17 cellular contexts compared by ENCODE assay signal in genomic region chr6:170132561-170132991, GRCh38.
DNase-seq lines count a peak whose midpoint lies in the region; ATAC-seq and TF ChIP-seq lines count a peak whose summit lies in the region.
"Had no signal": no experiment of that assay in that cellular context is flagged by ENCODE, and none has a peak within 500 bp of the region (broad histone marks: within the 10 kb centered on the region; RNA-seq: fewer than 3 reads in every experiment).

No MANE protein-coding gene starts in this region.

- H3K9me3 Mint-ChIP-seq in activated CD4-positive, alpha-beta memory T cell treated with anti-CD3 and anti-CD28 coated beads for 36 hours = no peaks in the 10 kb centered on the region
- no peaks in the 10 kb centered on the region for H3K9me3 Mint-ChIP-seq in activated CD4-positive, alpha-beta memory T cell treated with anti-CD3 and anti-CD28 coated beads, Interleukin-2, amount 10 ng/mL, durations not matched to agents 7 days and 5 days
- H3K9me3 Mint-ChIP-seq in type B pancreatic cell = no peaks in the 10 kb centered on the region

- H3K27me3 ChIP-seq in osteoblast (ENCODE audit: insufficient read depth, low read length) = no peaks in the 10 kb centered on the region
- no peaks in the 10 kb centered on the region for H3K27me3 ChIP-seq in Karpas-422 (ENCODE audit: low read length)
- H3K27me3 ChIP-seq: BLaER1 treated with 17β-estradiol and CSF1 and Interleukin-3, amounts not matched to agents 10 nM and 100 nM had no signal

- TF ChIP-seq CTCF in osteoblast (IDR thresholded peaks at IDR 0.05; ENCODE audit: extremely low read depth, low read depth, low read length) (no peak), type B pancreatic cell (conservative IDR thresholded peaks at IDR 0.05) (no peak)

- H3K79me2 ChIP-seq in osteoblast (ENCODE audit: insufficient read depth, low read length) (no peaks in the 10 kb centered on the region), Karpas-422 (ENCODE audit: low read length) (no peaks in the 10 kb centered on the region)

- H3K4me2 ChIP-seq in osteoblast (ENCODE audit: insufficient read depth, low read length) = no peak overlapping the region
- H3K4me2 ChIP-seq in Karpas-422 (ENCODE audit: low read depth, low read length, poor library complexity, severe bottlenecking) = no peak overlapping the region

- POLR2A ChIA-PET in activated CD4-positive, alpha-beta memory T cell treated with anti-CD3 and anti-CD28 coated beads for 36 hours (lab: Charles Lee) = no interaction called here
- POLR2A ChIA-PET in activated CD4-positive, alpha-beta memory T cell treated with anti-CD3 and anti-CD28 coated beads, Interleukin-2, amount 10 ng/mL, durations not matched to agents 7 days and 5 days (lab: Charles Lee) = no interaction called here

- intact Hi-C loops in activated CD4-positive, alpha-beta memory T cell treated with anti-CD3 and anti-CD28 coated beads for 36 hours (cut with micrococcal nuclease) = no loop called here

- no peaks in the 10 kb centered on the region for H3K4me1 Mint-ChIP-seq in activated CD4-positive, alpha-beta memory T cell treated with anti-CD3 and anti-CD28 coated beads for 36 hours (ENCODE audit: low read depth)
- H3K4me1 Mint-ChIP-seq in activated CD4-positive, alpha-beta memory T cell treated with anti-CD3 and anti-CD28 coated beads, Interleukin-2, amount 10 ng/mL, durations not matched to agents 7 days and 5 days = no peaks in the 10 kb centered on the region
- peaks cover 16% of the 10 kb centered on the region for H3K4me1 Mint-ChIP-seq in type B pancreatic cell (ENCODE audit: unreplicated experiment)

- no peak overlapping the region for H3K4me3 Mint-ChIP-seq in activated CD4-positive, alpha-beta memory T cell treated with anti-CD3 and anti-CD28 coated beads for 36 hours
- H3K4me3 Mint-ChIP-seq in activated CD4-positive, alpha-beta memory T cell treated with anti-CD3 and anti-CD28 coated beads, Interleukin-2, amount 10 ng/mL, durations not matched to agents 7 days and 5 days = no peak overlapping the region
- no peak overlapping the region for H3K4me3 Mint-ChIP-seq in type B pancreatic cell

- no peaks in the 10 kb centered on the region for H3K36me3 Mint-ChIP-seq in activated CD4-positive, alpha-beta memory T cell treated with anti-CD3 and anti-CD28 coated beads for 36 hours
- no peaks in the 10 kb centered on the region for H3K36me3 Mint-ChIP-seq in activated CD4-positive, alpha-beta memory T cell treated with anti-CD3 and anti-CD28 coated beads, Interleukin-2, amount 10 ng/mL, durations not matched to agents 7 days and 5 days (ENCODE audit: low read depth)
- no peaks in the 10 kb centered on the region for H3K36me3 Mint-ChIP-seq in type B pancreatic cell

- H3K36me3 ChIP-seq in osteoblast (ENCODE audit: insufficient read depth, low read length) (no peaks in the 10 kb centered on the region), Karpas-422 (ENCODE audit: insufficient read depth, low read length) (no peaks in the 10 kb centered on the region)
- H3K36me3 ChIP-seq: BLaER1 treated with 17β-estradiol and CSF1 and Interleukin-3, amounts not matched to agents 10 nM and 100 nM had no signal

- H3K9ac ChIP-seq in Karpas-422 (ENCODE audit: low read length) = no peak overlapping the region
- H3K9ac ChIP-seq: BLaER1 treated with 17β-estradiol and CSF1 and Interleukin-3, amounts not matched to agents 10 nM and 100 nM had no signal

- H4K20me1 ChIP-seq in osteoblast (ENCODE audit: insufficient read depth, low read length) = no peaks in the 10 kb centered on the region
- H4K20me1 ChIP-seq in Karpas-422 (ENCODE audit: insufficient read depth, low read depth, low read length) = no peaks in the 10 kb centered on the region
- H4K20me1 ChIP-seq: BLaER1 treated with 17β-estradiol and CSF1 and Interleukin-3, amounts not matched to agents 10 nM and 100 nM had no signal

- no peak overlapping the region for H3K27ac Mint-ChIP-seq in activated CD4-positive, alpha-beta memory T cell treated with anti-CD3 and anti-CD28 coated beads for 36 hours
- H3K27ac Mint-ChIP-seq in activated CD4-positive, alpha-beta memory T cell treated with anti-CD3 and anti-CD28 coated beads, Interleukin-2, amount 10 ng/mL, durations not matched to agents 7 days and 5 days = no peak overlapping the region
- H3K27ac Mint-ChIP-seq in type B pancreatic cell = no peak overlapping the region

- H3K27ac ChIP-seq in osteoblast (ENCODE audit: low read depth, low read length) (no peak overlapping the region), Karpas-422 (ENCODE audit: low read length) (no peak overlapping the region)
- H3K27ac ChIP-seq: BLaER1 treated with 17β-estradiol and CSF1 and Interleukin-3, amounts not matched to agents 10 nM and 100 nM had no signal

- DNase-seq in activated CD4-positive, alpha-beta memory T cell treated with anti-CD3 and anti-CD28 coated beads for 36 hours = peak; percentile 4
- DNase-seq in activated CD4-positive, alpha-beta memory T cell treated with anti-CD3 and anti-CD28 coated beads, Interleukin-2, amount 10 ng/mL, durations not matched to agents 7 days and 5 days = no peak
- DNase-seq in islet precursor cell (peak; percentile 40), osteoblast (ENCODE audit: insufficient read length, low spot score, missing footprints) (peak; percentile 84), type B pancreatic cell (ENCODE audit: extremely low spot score, unreplicated experiment) (peak; percentile 53), epidermal melanocyte (ENCODE audit: insufficient read length, low spot score) (no peak), Karpas-422 (no peak)
- DNase-seq: Caco-2, DMS53, HCEC 1CT, Kasumi-1, NCI-H1930, NCI-H2171 treated with DMSO at 0.1 percent for 48 hours, NCI-H774, Right ventricle myocardium superior had no signal

- no peak for ATAC-seq in GM21825 (IDR thresholded peaks at IDR 0.05; ENCODE audit: unreplicated experiment)

- H3K9me2 ChIP-seq in Karpas-422 (replicated peaks; ENCODE audit: insufficient read depth, low read length) = no peaks in the 10 kb centered on the region

- H3K4me3 ChIP-seq in osteoblast (ENCODE audit: insufficient read depth, low read length) (no peak overlapping the region), Karpas-422 (ENCODE audit: low read length) (no peak overlapping the region)
- H3K4me3 ChIP-seq: BLaER1 treated with 17β-estradiol and CSF1 and Interleukin-3, amounts not matched to agents 10 nM and 100 nM had no signal

- no peaks in the 10 kb centered on the region for H3K4me1 ChIP-seq in osteoblast (ENCODE audit: insufficient read depth, low read length)
- H3K4me1 ChIP-seq in Karpas-422 (ENCODE audit: low read length) = no peaks in the 10 kb centered on the region

- H3K9me3 ChIP-seq in osteoblast (ENCODE audit: low read depth, low read length) (no peaks in the 10 kb centered on the region), Karpas-422 (ENCODE audit: low read length) (peaks cover 3% of the 10 kb centered on the region; the same call in 1 of the 2 replicates)

- CTCF ChIA-PET in activated CD4-positive, alpha-beta memory T cell treated with anti-CD3 and anti-CD28 coated beads for 36 hours (lab: Charles Lee) = no interaction called here
- CTCF ChIA-PET in activated CD4-positive, alpha-beta memory T cell treated with anti-CD3 and anti-CD28 coated beads, Interleukin-2, amount 10 ng/mL, durations not matched to agents 7 days and 5 days (lab: Charles Lee) = no interaction called here

- no peak overlapping the region for H2AFZ ChIP-seq in osteoblast (ENCODE audit: low read length)
- no peak overlapping the region for H2AFZ ChIP-seq in Karpas-422 (ENCODE audit: low read length)

- peaks cover 3% of the 10 kb centered on the region for H3K27me3 Mint-ChIP-seq in activated CD4-positive, alpha-beta memory T cell treated with anti-CD3 and anti-CD28 coated beads for 36 hours
- no peaks in the 10 kb centered on the region for H3K27me3 Mint-ChIP-seq in activated CD4-positive, alpha-beta memory T cell treated with anti-CD3 and anti-CD28 coated beads, Interleukin-2, amount 10 ng/mL, durations not matched to agents 7 days and 5 days
- H3K27me3 Mint-ChIP-seq in type B pancreatic cell = peaks cover 4% of the 10 kb centered on the region

Comparison
In these comparisons a context has a peak if more than half of its experiments do, and no peak if none do; other contexts are left out.
1. DNase-seq: peak in activated CD4-positive, alpha-beta memory T cell treated with anti-CD3 and anti-CD28 coated beads for 36 hours (single experiment), islet precursor cell (single experiment), osteoblast (single experiment) and type B pancreatic cell (single experiment); none in activated CD4-positive, alpha-beta memory T cell treated with anti-CD3 and anti-CD28 coated beads, Interleukin-2, amount 10 ng/mL, durations not matched to agents 7 days and 5 days (single experiment), epidermal melanocyte (single experiment) and Karpas-422 (single experiment).